In the genomic region with DNA sequence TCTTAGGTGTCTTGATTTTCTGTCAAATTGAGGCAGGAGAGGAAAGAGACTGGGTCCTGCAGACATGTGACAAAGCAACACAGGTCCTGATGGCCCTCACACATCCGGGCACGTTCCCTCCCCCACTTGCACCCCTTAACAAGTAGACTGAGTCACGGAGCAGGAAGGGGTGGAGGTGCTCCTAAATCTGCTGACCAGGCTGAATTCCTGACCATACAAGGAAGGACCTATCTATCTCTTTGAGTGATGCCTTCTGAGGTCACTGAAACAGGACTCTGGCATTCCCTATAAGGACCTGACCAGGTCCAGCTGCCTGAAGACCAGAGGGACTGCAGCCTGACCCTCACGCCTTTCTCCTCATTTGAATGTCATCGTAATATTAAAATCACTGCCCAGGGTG, we compare ENCODE assay signal across 17 cellular contexts.
DNase-seq lines count a peak whose midpoint lies in the region; ATAC-seq, FAIRE-seq and TF ChIP-seq lines count a peak whose summit lies in the region.
"Had no signal": no experiment of that assay in that cellular context is flagged by ENCODE, and none has a peak within 500 bp of the region (broad histone marks: within the 10 kb centered on the region; RNA-seq: fewer than 3 reads in every experiment).

No MANE protein-coding gene starts in this region.

- peak overlapping the region in 4 of 11 experiments; percentile 48 to 66 (median 60); a peak in 8 of 22 replicates for H3K9ac ChIP-seq in BLaER1 treated with 17β-estradiol and CSF1 and Interleukin-3, amounts not matched to agents 10 nM and 100 nM

- H3K36me3 ChIP-seq in BLaER1 treated with 17β-estradiol and CSF1 and Interleukin-3, amounts not matched to agents 10 nM and 100 nM, result peaks cover 0 to 8% (median 0%) of the 10 kb centered on the region in 11 experiments; a peak in 1 of 22 replicates
- H3K36me3 ChIP-seq in ascending aorta, result peaks cover 0 to 24% of the 10 kb centered on the region in 2 donors
- H3K36me3 ChIP-seq in upper lobe of right lung, result no peaks in the 10 kb centered on the region
- no peaks in the 10 kb centered on the region for H3K36me3 ChIP-seq in CD4-positive, alpha-beta memory T cell (ENCODE audit: insufficient read depth, low read length)

- TF ChIP-seq CTCF in ascending aorta (IDR thresholded peaks at IDR 0.05) (no peak), upper lobe of right lung (IDR thresholded peaks at IDR 0.05) (no peak)

- POLR2A ChIA-PET in CD4-positive, alpha-beta memory T cell (lab: Charles Lee; ENCODE audit: partially characterized antibody), result no interaction called here

- H3K9me3 ChIP-seq in BLaER1 treated with 17β-estradiol and CSF1 and Interleukin-3, amounts not matched to agents 10 nM and 100 nM (replicated peaks in 1 of 11), result peaks cover 0 to 10% (median 0%) of the 10 kb centered on the region in 11 experiments; a peak in 5 of 22 replicates
- H3K9me3 ChIP-seq in ascending aorta (peaks cover 0 to 34% of the 10 kb centered on the region in 2 donors), upper lobe of right lung (no peaks in the 10 kb centered on the region)
- H3K9me3 ChIP-seq in CD4-positive, alpha-beta memory T cell (ENCODE audit: control insufficient read depth in 1 of 2, low read length in 2 of 2), result no peaks in the 10 kb centered on the region

- peaks cover 0 to 1% of the 10 kb centered on the region in 2 donors for H3K27me3 Mint-ChIP-seq in CD4-positive, alpha-beta memory T cell

- no peaks in the 10 kb centered on the region for H3K4me1 Mint-ChIP-seq in CD4-positive, alpha-beta memory T cell

- no peak overlapping the region for H3K4me3 Mint-ChIP-seq in CD4-positive, alpha-beta memory T cell
- H3K4me3 Mint-ChIP-seq: CD4-positive, alpha-beta T cell had no signal

- H3K36me3 Mint-ChIP-seq in CD4-positive, alpha-beta memory T cell, result no peaks in the 10 kb centered on the region

- H3K4me1 ChIP-seq in BLaER1 treated with 17β-estradiol and CSF1 and Interleukin-3, amounts not matched to agents 10 nM and 100 nM, result peaks cover 18 to 48% (median 40%) of the 10 kb centered on the region in 10 experiments
- H3K4me1 ChIP-seq in ascending aorta (peaks cover 0 to 12% of the 10 kb centered on the region in 2 donors), upper lobe of right lung (no peaks in the 10 kb centered on the region)
- no peaks in the 10 kb centered on the region for H3K4me1 ChIP-seq in CD4-positive, alpha-beta memory T cell (ENCODE audit: insufficient read depth, low read length)

- intact Hi-C loops in ascending aorta (cut with DNase I), result loop anchor here (5.0 to 10.0 kb wide), 3 partner anchors 34 to 658 kb away; a partner anchor contains a TSS
- intact Hi-C loops in upper lobe of right lung (cut with DNase I), result no loop called here
- intact Hi-C loops in CD4-positive, alpha-beta memory T cell (cut with micrococcal nuclease), result no loop called here

- no peak overlapping the region for H3K27ac Mint-ChIP-seq in CD4-positive, alpha-beta memory T cell
- H3K27ac Mint-ChIP-seq: CD4-positive, alpha-beta T cell had no signal

- ATAC-seq in upper lobe of right lung, result no peak
- ATAC-seq in GM21381 (IDR thresholded peaks at IDR 0.05; ENCODE audit: unreplicated experiment), result no peak

- H3K4me3 ChIP-seq in BLaER1 treated with 17β-estradiol and CSF1 and Interleukin-3, amounts not matched to agents 10 nM and 100 nM, result peak overlapping the region in 4 of 10 experiments; percentile 11 to 50 (median 44); a peak in 7 of 20 replicates
- peak overlapping the region; percentile 25 to 49 for H3K4me3 ChIP-seq in ascending aorta
- H3K4me3 ChIP-seq in upper lobe of right lung, result peak overlapping the region; percentile 25
- H3K4me3 ChIP-seq in CD4-positive, alpha-beta memory T cell (ENCODE audit: low read length in 2 of 2), result no peak overlapping the region

- no peaks in the 10 kb centered on the region for H4K20me1 ChIP-seq in BLaER1 treated with 17β-estradiol and CSF1 and Interleukin-3, amounts not matched to agents 10 nM and 100 nM

- H3K27ac ChIP-seq in BLaER1 treated with 17β-estradiol and CSF1 and Interleukin-3, amounts not matched to agents 10 nM and 100 nM, result peak overlapping the region in 5 of 11 experiments; percentile 6 to 63 (median 59); a peak in 7 of 22 replicates
- H3K27ac ChIP-seq in ascending aorta (peak overlapping the region; percentile 75 to 82), epithelial cell of prostate (peak overlapping the region; percentile 32), upper lobe of right lung (no peak overlapping the region)
- H3K27ac ChIP-seq in CD4-positive, alpha-beta memory T cell (ENCODE audit: low read depth, low read length), result no peak overlapping the region

- CTCF ChIA-PET in CD4-positive, alpha-beta memory T cell (lab: Charles Lee; ENCODE audit: partially characterized antibody), result no interaction called here

- H3K4me2 ChIP-seq in BLaER1 treated with 17β-estradiol and CSF1 and Interleukin-3, amounts not matched to agents 10 nM and 100 nM, result peak overlapping the region; percentile 56 to 96 (median 80)

- no peak for TF ChIP-seq POLR2A in GM12892 (IDR thresholded peaks at IDR 0.05; ENCODE audit: low read depth, low read length)

- H3K9me3 Mint-ChIP-seq in CD4-positive, alpha-beta memory T cell, result peaks cover 0 to 8% (median 0%) of the 10 kb centered on the region in 8 donors

- no peak for DNase-seq in ascending aorta (ENCODE audit: low spot score in 2 of 2)
- no peak for DNase-seq in epithelial cell of prostate (ENCODE audit: low read depth, low spot score)
- DNase-seq in upper lobe of right lung, result no peak
- no peak for DNase-seq in GM12892 (ENCODE audit: insufficient read length)
- no peak for DNase-seq in CD4-positive, alpha-beta memory T cell
- DNase-seq: AML-193; CD4-positive, alpha-beta T cell; DMS153; DMS79 treated with DMSO at 0.1 percent for 48 hours; EL; H7; Kasumi-1; KBM-7 had no signal

- H3K27me3 ChIP-seq in BLaER1 treated with 17β-estradiol and CSF1 and Interleukin-3, amounts not matched to agents 10 nM and 100 nM, result no peaks in the 10 kb centered on the region
- H3K27me3 ChIP-seq in ascending aorta (no peaks in the 10 kb centered on the region), upper lobe of right lung (no peaks in the 10 kb centered on the region)
- no peaks in the 10 kb centered on the region for H3K27me3 ChIP-seq in CD4-positive, alpha-beta memory T cell (ENCODE audit: insufficient read depth, low read length)

- no peak for FAIRE-seq in GM12892 (lab: Jason Lieb, UNC)
- FAIRE-seq: G401.6, GM19239 had no signal

Comparison
In these comparisons a context has a peak if more than half of its experiments do, and no peak if none do; other contexts are left out.
1. H3K27ac ChIP-seq: peak in ascending aorta (2 of 2) and epithelial cell of prostate (single experiment); none in upper lobe of right lung (single experiment) and CD4-positive, alpha-beta memory T cell (single experiment).
2. H3K4me3 ChIP-seq: peak in ascending aorta (2 of 2) and upper lobe of right lung (single experiment); none in CD4-positive, alpha-beta memory T cell (0 of 2).